Comparison of ENCODE assay signal across 1 cellular context in genomic region chrX:20306668-20307067, GRCh38.
A peak's percentile ranks its signal among the peaks of the same experiment; 100 is the strongest.
TF ChIP-seq lines count a peak whose summit lies in the region.

No MANE protein-coding gene starts in this region.

TF ChIP-seq in HepG2, 621 proteins besides CTCF, POLR2A, EP300 and RAD21 (continued from another document and continues in another):
- TF ChIP-seq HNF1A (IDR thresholded peaks at IDR 0.05; ENCODE audit: low read depth) (no peak), HNF1A (CRISPR knock-in tag; IDR thresholded peaks at IDR 0.05; ENCODE audit: borderline replicate concordance) (peak; percentile 26; the same call in 1 of the 2 replicates), KLF11 (CRISPR knock-in tag; IDR thresholded peaks at IDR 0.05) (no peak), SP5 (CRISPR knock-in tag; IDR thresholded peaks at IDR 0.05; ENCODE audit: borderline replicate concordance, low read depth) (no peak), GPBP1L1 (CRISPR knock-in tag; IDR thresholded peaks at IDR 0.05) (no peak), PPARG (CRISPR knock-in tag; conservative IDR thresholded peaks at IDR 0.05) (no peak), CENPBD1 (CRISPR knock-in tag; IDR thresholded peaks at IDR 0.05; ENCODE audit: borderline replicate concordance, low read depth) (no peak), ZBTB7A (CRISPR knock-in tag; IDR thresholded peaks at IDR 0.05) (0 out of 2 replicates have a peak, but pooled peaks have one; percentile 15), ZNF792 (CRISPR knock-in tag; IDR thresholded peaks at IDR 0.05) (peak; percentile 47; the same call in 1 of the 2 replicates), SUZ12 (IDR thresholded peaks at IDR 0.05; ENCODE audit: low read depth, low read length) (no peak), ZNF615 (CRISPR knock-in tag; IDR thresholded peaks at IDR 0.05; ENCODE audit: borderline replicate concordance) (no peak), DMTF1 (CRISPR knock-in tag; IDR thresholded peaks at IDR 0.05) (no peak), ZMYM2 (CRISPR knock-in tag; IDR thresholded peaks at IDR 0.05) (peak; percentile 74), RXRB (CRISPR knock-in tag; IDR thresholded peaks at IDR 0.05; ENCODE audit: borderline replicate concordance) (peak; percentile 58), RARG (CRISPR knock-in tag; IDR thresholded peaks at IDR 0.05; ENCODE audit: low read depth) (no peak), ZNF784 (CRISPR knock-in tag; IDR thresholded peaks at IDR 0.05; ENCODE audit: borderline replicate concordance) (no peak), THAP11 (CRISPR knock-in tag; IDR thresholded peaks at IDR 0.05) (0 out of 2 replicates have a peak, but pooled peaks have one; percentile 48), HMG20B (CRISPR knock-in tag; conservative IDR thresholded peaks at IDR 0.05) (no peak), XBP1 (CRISPR knock-in tag; IDR thresholded peaks at IDR 0.05) (no peak), ZNF552 (CRISPR knock-in tag; IDR thresholded peaks at IDR 0.05; ENCODE audit: borderline replicate concordance) (0 out of 2 replicates have a peak, but pooled peaks have one; percentile 23), PRDM10 (CRISPR knock-in tag; IDR thresholded peaks at IDR 0.05; ENCODE audit: low read depth) (no peak), TSC22D2 (CRISPR knock-in tag; IDR thresholded peaks at IDR 0.05; ENCODE audit: borderline replicate concordance) (no peak), HMG20A (CRISPR knock-in tag; IDR thresholded peaks at IDR 0.05; ENCODE audit: borderline replicate concordance) (peak; percentile 49; the same call in 1 of the 2 replicates), ZNF567 (CRISPR knock-in tag; IDR thresholded peaks at IDR 0.05; ENCODE audit: borderline replicate concordance) (no peak), SKIL (CRISPR knock-in tag; IDR thresholded peaks at IDR 0.05; ENCODE audit: borderline replicate concordance) (no peak), ZFX (CRISPR knock-in tag; IDR thresholded peaks at IDR 0.05; ENCODE audit: low read depth) (peak; percentile 32; the same call in 1 of the 2 replicates), EED (CRISPR knock-in tag; IDR thresholded peaks at IDR 0.05) (no peak), SP1 (IDR thresholded peaks at IDR 0.05) (no peak), SP1 (CRISPR knock-in tag; IDR thresholded peaks at IDR 0.05) (no peak), ZNF232 (CRISPR knock-in tag; IDR thresholded peaks at IDR 0.05; ENCODE audit: borderline replicate concordance) (no peak), MEIS1 (CRISPR knock-in tag; IDR thresholded peaks at IDR 0.05; ENCODE audit: borderline replicate concordance) (no peak), ZNF710 (CRISPR knock-in tag; IDR thresholded peaks at IDR 0.05; ENCODE audit: borderline replicate concordance) (peak; percentile 41; the same call in 1 of the 2 replicates), HIVEP1 (CRISPR knock-in tag; IDR thresholded peaks at IDR 0.05) (0 out of 2 replicates have a peak, but pooled peaks have one; percentile 51), ARID2 (CRISPR knock-in tag; IDR thresholded peaks at IDR 0.05; ENCODE audit: borderline replicate concordance) (no peak), HDAC1 (CRISPR knock-in tag; IDR thresholded peaks at IDR 0.05) (peak; percentile 22; the same call in 1 of the 2 replicates), ZNF574 (CRISPR knock-in tag; IDR thresholded peaks at IDR 0.05) (peak; percentile 46; the same call in 1 of the 2 replicates), ZNF101 (CRISPR knock-in tag; IDR thresholded peaks at IDR 0.05; ENCODE audit: borderline replicate concordance, low read depth) (no peak), SOX6 (IDR thresholded peaks at IDR 0.05) (no peak), SOX6 (CRISPR knock-in tag; IDR thresholded peaks at IDR 0.05) (peak; percentile 66), BRCA1 (CRISPR knock-in tag; IDR thresholded peaks at IDR 0.05) (no peak), ARNT2 (CRISPR knock-in tag; IDR thresholded peaks at IDR 0.05; ENCODE audit: low read depth) (no peak), ZNF776 (CRISPR knock-in tag; IDR thresholded peaks at IDR 0.05) (no peak)
